ENCODE assay signal across 8 cellular contexts in genomic region chr7:139775829-139776266, GRCh38. TPM values are rescaled to one million over a fixed set of nuclear protein-coding genes. Genes with fewer than 3 reads are reported as not detected.
DNase-seq lines count a peak whose midpoint lies in the region; ATAC-seq and TF ChIP-seq lines count a peak whose summit lies in the region.

No MANE protein-coding gene starts in this region.

- peak overlapping the region; percentile 67 to 78 for H3K4me3 ChIP-seq in left lung

- H3K9me3 ChIP-seq in left lung: no peaks in the 10 kb centered on the region

- H3K27me3 ChIP-seq in left lung: peaks cover 0 to 7% of the 10 kb centered on the region in 2 donors

- TF ChIP-seq CTCF in left lung (IDR thresholded peaks at IDR 0.05): peak; percentile 59 to 82

- H3K4me1 ChIP-seq in left lung: peaks cover 16 to 63% of the 10 kb centered on the region in 2 donors

- H3K27ac ChIP-seq in left lung: peak overlapping the region; percentile 87 to 92

- H3K36me3 ChIP-seq in left lung: no peaks in the 10 kb centered on the region

- ATAC-seq in left lung (peak; percentile 78), HG02571 (IDR thresholded peaks at IDR 0.05; ENCODE audit: unreplicated experiment) (no peak)

- intact Hi-C loops in left lung (cut with DNase I): loop anchor here (5.0 to 10.0 kb wide), 3 partner anchors 131 to 229 kb away; no protein-coding TSS in a partner anchor

- DNase-seq in DMS153 (lab: John Stamatoyannopoulos, UW): peak; percentile 15
- DNase-seq in HCEC 1CT: peak; percentile 82
- peak; percentile 84 for DNase-seq in NCI-H2196 (lab: John Stamatoyannopoulos, UW; ENCODE audit: unreplicated experiment)
- DNase-seq in activated CD4-positive, CD25-positive, alpha-beta regulatory T cell treated with anti-CD3 and anti-CD28 coated beads, Interleukin-2, amount 50 U/mL, for 16 hours (ENCODE audit: low read depth, low spot score): peak; percentile 37
- peak; percentile 82 for DNase-seq in dedifferentiated amniotic fluid mesenchymal stem cell (ENCODE audit: extremely low spot score)
- DNase-seq in left lung: peak in 1 of 2 donors; percentile 67
- peak; percentile 58 to 63 for DNase-seq in stimulated activated CD4-positive, alpha-beta T cell treated with anti-CD3 and anti-CD28 coated beads, Interleukin-2, amount 100 ng/mL, for 24 hours

RNA-seq across cellular contexts. Expression of gene HIPK2, which starts 1.9 kb away (rescaled TPM):
- 10 to 100 TPM; 42.8 to 61.8 TPM for total RNA-seq in left lung

RNA-seq across cellular contexts. Expression of gene TBXAS1, which starts 53.2 kb away (rescaled TPM):
- total RNA-seq in left lung: 100 to 1,000 TPM in 1 of 2 donors, 10 to 100 TPM in 1; 38.4 to 103 TPM
